ENCODE assay signal across 1 cellular context in the genomic region with DNA sequence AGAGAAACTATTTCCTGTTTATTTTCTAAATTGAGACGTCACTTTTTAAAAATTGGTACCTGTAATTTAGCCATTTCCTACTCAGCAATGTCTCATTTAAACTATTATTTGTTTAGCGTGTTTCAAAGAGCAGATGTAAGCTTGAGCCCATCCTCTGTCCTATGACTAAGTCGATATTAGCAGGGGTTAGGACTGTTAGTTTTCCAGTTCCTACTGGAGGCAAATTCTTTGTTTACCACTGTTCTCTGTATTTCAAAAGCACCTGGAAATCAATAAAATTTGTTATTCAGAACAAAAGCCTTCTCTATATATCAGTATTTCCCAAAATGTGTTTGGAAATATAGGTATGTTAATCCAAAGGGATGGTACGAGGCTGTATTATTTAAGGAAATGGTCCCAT.
TF ChIP-seq lines count a peak whose summit lies in the region.

No MANE protein-coding gene starts in this region.

TF ChIP-seq in HepG2, 621 proteins besides CTCF, POLR2A, EP300 and RAD21 (continued from another document):
- TF ChIP-seq, protein P1, sequence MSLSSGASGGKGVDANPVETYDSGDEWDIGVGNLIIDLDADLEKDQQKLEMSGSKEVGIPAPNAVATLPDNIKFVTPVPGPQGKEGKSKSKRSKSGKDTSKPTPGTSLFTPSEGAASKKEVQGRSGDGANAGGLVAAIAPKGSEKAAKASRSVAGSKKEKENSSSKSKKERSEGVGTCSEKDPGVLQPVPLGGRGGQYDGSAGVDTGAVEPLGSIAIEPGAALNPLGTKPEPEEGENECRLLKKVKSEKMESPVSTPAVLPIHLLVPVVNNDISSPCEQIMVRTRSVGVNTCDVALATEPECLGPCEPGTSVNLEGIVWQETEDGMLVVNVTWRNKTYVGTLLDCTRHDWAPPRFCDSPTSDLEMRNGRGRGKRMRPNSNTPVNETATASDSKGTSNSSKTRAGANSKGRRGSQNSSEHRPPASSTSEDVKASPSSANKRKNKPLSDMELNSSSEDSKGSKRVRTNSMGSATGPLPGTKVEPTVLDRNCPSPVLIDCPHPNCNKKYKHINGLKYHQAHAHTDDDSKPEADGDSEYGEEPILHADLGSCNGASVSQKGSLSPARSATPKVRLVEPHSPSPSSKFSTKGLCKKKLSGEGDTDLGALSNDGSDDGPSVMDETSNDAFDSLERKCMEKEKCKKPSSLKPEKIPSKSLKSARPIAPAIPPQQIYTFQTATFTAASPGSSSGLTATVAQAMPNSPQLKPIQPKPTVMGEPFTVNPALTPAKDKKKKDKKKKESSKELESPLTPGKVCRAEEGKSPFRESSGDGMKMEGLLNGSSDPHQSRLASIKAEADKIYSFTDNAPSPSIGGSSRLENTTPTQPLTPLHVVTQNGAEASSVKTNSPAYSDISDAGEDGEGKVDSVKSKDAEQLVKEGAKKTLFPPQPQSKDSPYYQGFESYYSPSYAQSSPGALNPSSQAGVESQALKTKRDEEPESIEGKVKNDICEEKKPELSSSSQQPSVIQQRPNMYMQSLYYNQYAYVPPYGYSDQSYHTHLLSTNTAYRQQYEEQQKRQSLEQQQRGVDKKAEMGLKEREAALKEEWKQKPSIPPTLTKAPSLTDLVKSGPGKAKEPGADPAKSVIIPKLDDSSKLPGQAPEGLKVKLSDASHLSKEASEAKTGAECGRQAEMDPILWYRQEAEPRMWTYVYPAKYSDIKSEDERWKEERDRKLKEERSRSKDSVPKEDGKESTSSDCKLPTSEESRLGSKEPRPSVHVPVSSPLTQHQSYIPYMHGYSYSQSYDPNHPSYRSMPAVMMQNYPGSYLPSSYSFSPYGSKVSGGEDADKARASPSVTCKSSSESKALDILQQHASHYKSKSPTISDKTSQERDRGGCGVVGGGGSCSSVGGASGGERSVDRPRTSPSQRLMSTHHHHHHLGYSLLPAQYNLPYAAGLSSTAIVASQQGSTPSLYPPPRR (CRISPR knock-in tag; IDR thresholded peaks at IDR 0.05; ENCODE audit: borderline replicate concordance), result no peak
- peak; percentile 58; the same call in 1 of the 2 replicates for TF ChIP-seq GATAD2A (CRISPR knock-in tag; IDR thresholded peaks at IDR 0.05)
- peak; percentile 14; the same call in 1 of the 2 replicates for TF ChIP-seq FOSL2 (CRISPR knock-in tag; IDR thresholded peaks at IDR 0.05)
- TF ChIP-seq YEATS2 (CRISPR knock-in tag; IDR thresholded peaks at IDR 0.05; ENCODE audit: borderline replicate concordance), result no peak
- TF ChIP-seq SRF (IDR thresholded peaks at IDR 0.05; ENCODE audit: low read depth, low read length), result no peak
- no peak for TF ChIP-seq KDM2A (CRISPR knock-in tag; IDR thresholded peaks at IDR 0.05; ENCODE audit: borderline replicate concordance, low read depth)
- TF ChIP-seq ATM (IDR thresholded peaks at IDR 0.05; ENCODE audit: borderline replicate concordance), result no peak
